16 cellular contexts compared by ENCODE assay signal in the genomic region with DNA sequence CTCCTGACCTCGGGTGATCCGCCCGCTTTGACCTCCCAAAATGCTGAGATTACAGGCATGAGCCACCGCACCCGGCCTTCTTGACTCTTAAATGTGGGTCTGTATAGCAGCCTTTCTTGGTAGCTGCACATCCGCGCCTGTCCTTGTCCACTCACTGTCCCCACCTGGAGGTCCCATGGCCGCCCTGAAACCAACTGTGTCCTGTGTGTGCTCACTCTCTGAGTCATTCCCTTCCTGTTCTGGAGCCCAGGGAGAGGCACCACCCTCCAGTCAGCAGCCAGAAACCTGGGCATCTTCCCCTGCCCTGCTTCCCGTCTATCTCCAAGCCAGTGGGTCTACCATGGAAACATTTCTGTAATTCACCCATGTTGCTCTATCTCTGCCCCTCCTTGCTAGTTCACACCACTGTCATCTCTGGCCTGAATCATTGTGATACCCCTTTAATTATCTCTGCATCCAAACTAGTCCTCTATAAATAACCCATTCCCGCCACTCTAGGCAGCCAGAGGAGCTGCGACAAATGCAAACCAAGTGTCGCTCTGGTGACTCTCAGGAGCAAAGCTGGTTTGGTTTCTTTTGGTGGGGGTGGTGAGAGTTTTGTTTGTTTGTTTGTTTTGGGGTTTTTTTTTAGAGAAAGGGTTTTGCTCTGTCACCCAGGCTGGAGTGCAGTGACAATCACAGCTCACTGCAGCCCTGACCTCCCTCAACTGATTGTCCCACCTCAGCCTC. TPM values are rescaled to one million over a fixed set of nuclear protein-coding genes. Genes with fewer than 3 reads are reported as not detected.
DNase-seq lines count a peak whose midpoint lies in the region; ATAC-seq and TF ChIP-seq lines count a peak whose summit lies in the region.
"Had no signal": no experiment of that assay in that cellular context is flagged by ENCODE, and none has a peak within 500 bp of the region (broad histone marks: within the 10 kb centered on the region; RNA-seq: fewer than 3 reads in every experiment).

No MANE protein-coding gene starts in this region.

- no peak overlapping the region for H2BK15ac ChIP-seq in IMR-90 (ENCODE audit: low read depth, low read length)
- H2BK15ac ChIP-seq in neuronal stem cell (ENCODE audit: low read length) = no peak overlapping the region

- no peaks in the 10 kb centered on the region for H3K27me3 Mint-ChIP-seq in stimulated activated naive B cell treated with anti-CD40 and anti-IgM and Interleukin-4, amounts not matched to agents 10 μg/mL and 1 μg/mL and 100 μg/mL, for 72 hours
- H3K27me3 Mint-ChIP-seq: activated CD4-positive, alpha-beta memory T cell treated with anti-CD3 and anti-CD28 coated beads for 36 hours had no signal

- H3K9me3 Mint-ChIP-seq in stimulated activated naive B cell treated with anti-CD40 and anti-IgM and Interleukin-4, amounts not matched to agents 10 μg/mL and 1 μg/mL and 100 μg/mL, for 72 hours = peaks cover 10 to 16% of the 10 kb centered on the region in 2 donors

- H3K23ac ChIP-seq in IMR-90 (ENCODE audit: low read depth, low read length) (no peak overlapping the region), neuronal stem cell (ENCODE audit: low read depth, low read length, poor library complexity) (peak overlapping the region; percentile 65)

- H3K36me3 ChIP-seq in IMR-90 (ENCODE audit: control insufficient read depth, insufficient read depth, low read length) = 0 out of 2 replicates have a peak, but pooled peaks cover 1% of the 10 kb centered on the region
- H3K36me3 ChIP-seq in duodenal mucosa (ENCODE audit: control insufficient read depth in 1 of 2, insufficient read depth in 2 of 2, low read length in 2 of 2) = no peaks in the 10 kb centered on the region
- no peaks in the 10 kb centered on the region for H3K36me3 ChIP-seq in neuronal stem cell (replicated peaks in 1 of 2; ENCODE audit: control insufficient read depth in 2 of 2, insufficient read depth in 2 of 2, low read length in 2 of 2)
- H3K36me3 ChIP-seq: esophagus squamous epithelium, pancreas had no signal

- H3K18ac ChIP-seq in IMR-90 (ENCODE audit: low read depth, low read length) (no peak overlapping the region), neuronal stem cell (ENCODE audit: low read length) (peak overlapping the region; percentile 27)

- no TSS peak for BruUV-seq in IMR-90 (replicated peaks; lab: Mats Ljungman, UMichigan)

- TF ChIP-seq POLR2A in IMR-90 (IDR thresholded peaks at IDR 0.05; ENCODE audit: low read depth, low read length) = no peak

- H2BK20ac ChIP-seq in IMR-90 (ENCODE audit: low read depth, low read length) = no peak overlapping the region

- POLR2A ChIA-PET in IMR-90 (lab: Charles Lee; ENCODE audit: unreplicated experiment) = no interaction called here

- CTCF ChIA-PET in IMR-90 (lab: Yijun Ruan, JAX) = no interaction called here

- H2AK9ac ChIP-seq in IMR-90 (replicated peaks; ENCODE audit: low read depth, low read length, poor library complexity) = no peak overlapping the region

- DNase-seq in EH (ENCODE audit: low read depth) = peak; percentile 33
- peak; percentile 12 for DNase-seq in IMR-90
- no peak for DNase-seq in neuronal stem cell (ENCODE audit: low spot score)
- DNase-seq in NCI-H82 treated with DMSO at 0.1 percent for 48 hours (lab: John Stamatoyannopoulos, UW; ENCODE audit: unreplicated experiment) = no peak
- no peak for DNase-seq in stimulated activated naive B cell treated with anti-CD40 and anti-IgM and Interleukin-4, amounts not matched to agents 10 μg/mL and 1 μg/mL and 100 μg/mL, for 72 hours
- DNase-seq in RPMI8226 = no peak
- DNase-seq: activated CD4-positive, alpha-beta memory T cell treated with anti-CD3 and anti-CD28 coated beads for 36 hours; anterior cingulate cortex; DMS 273 treated with DMSO at 0.1 percent for 48 hours; esophagus squamous epithelium; NCI-H2081; OCI-M1; pancreas; stimulated activated CD4-positive, alpha-beta T cell treated with anti-CD3 and anti-CD28 coated beads, Interleukin-12 subunit alpha, Interleukin-12 subunit beta, amount 100 ng/mL, for 4 hours had no signal

- no peak overlapping the region for H4K91ac ChIP-seq in IMR-90 (ENCODE audit: insufficient read depth, low read depth, low read length)
- no peak overlapping the region for H4K91ac ChIP-seq in neuronal stem cell (ENCODE audit: low read depth, low read length, poor library complexity)

- H2AFZ ChIP-seq in IMR-90 (replicated peaks; ENCODE audit: low read length, poor library complexity) = no peak overlapping the region
- H2AFZ ChIP-seq in neuronal stem cell (ENCODE audit: low read length) = no peak overlapping the region

- H3K27me3 ChIP-seq in IMR-90 (ENCODE audit: control insufficient read depth, insufficient read depth, low read length) (no peaks in the 10 kb centered on the region), duodenal mucosa (ENCODE audit: control insufficient read depth in 1 of 2, insufficient read depth in 2 of 2, low read length in 2 of 2) (no peaks in the 10 kb centered on the region), neuronal stem cell (ENCODE audit: control insufficient read depth in 3 of 3, insufficient read depth in 3 of 3, low read depth in 1 of 3, low read length in 3 of 3) (no peaks in the 10 kb centered on the region)
- H3K27me3 ChIP-seq: esophagus squamous epithelium, pancreas had no signal

- H2AK5ac ChIP-seq in IMR-90 (ENCODE audit: low read depth, low read length) (no peak overlapping the region), neuronal stem cell (ENCODE audit: low read depth, low read length) (peak overlapping the region; percentile 81)

- no peak overlapping the region for H3K9ac ChIP-seq in IMR-90 (ENCODE audit: low read depth, low read length)
- peak overlapping the region; percentile 73 to 80 for H3K9ac ChIP-seq in duodenal mucosa (ENCODE audit: low read depth in 1 of 2, low read length in 2 of 2)
- no peak overlapping the region for H3K9ac ChIP-seq in neuronal stem cell (ENCODE audit: low read depth, low read length, poor library complexity)

- peaks cover 2% of the 10 kb centered on the region for H3K9me3 ChIP-seq in IMR-90 (ENCODE audit: control insufficient read depth, insufficient read depth, low read length)
- H3K9me3 ChIP-seq in duodenal mucosa (ENCODE audit: control insufficient read depth in 1 of 2, low read length in 2 of 2) = peaks cover under 1 to 12% of the 10 kb centered on the region in 2 donors
- peaks cover 0 to 3% of the 10 kb centered on the region in 2 donors for H3K9me3 ChIP-seq in neuronal stem cell (replicated peaks in 1 of 2; ENCODE audit: control insufficient read depth in 2 of 2, insufficient read depth in 1 of 2, low read depth in 1 of 2, low read length in 2 of 2)
- H3K9me3 ChIP-seq: pancreas had no signal

- no peaks in the 10 kb centered on the region for H4K20me1 ChIP-seq in IMR-90 (ENCODE audit: insufficient read depth, low read length)

- H3K14ac ChIP-seq in IMR-90 (replicated peaks; ENCODE audit: low read depth, low read length) = 0 out of 2 replicates have a peak overlapping the region, but pooled peaks have one; percentile 22
- peak overlapping the region; percentile 17 for H3K14ac ChIP-seq in neuronal stem cell (ENCODE audit: low read length)

- no peak overlapping the region for H3K4me2 ChIP-seq in IMR-90 (ENCODE audit: low read depth, low read length)
- H3K4me2 ChIP-seq in neuronal stem cell (ENCODE audit: insufficient read depth, low read length, poor library complexity, severe bottlenecking) = no peak overlapping the region

- H3K27ac ChIP-seq in IMR-90 (ENCODE audit: insufficient read depth, low read length) (no peak overlapping the region), duodenal mucosa (ENCODE audit: low read depth, low read length) (peak overlapping the region; percentile 93), neuronal stem cell (replicated peaks; ENCODE audit: low read length) (no peak overlapping the region)

- 80% methylated on average over 7 of the region's 12 CpGs; no CpG with 5 or more reads in 1 of the 2 experiments for WGBS in IMR-90 (ENCODE audit: extremely low coverage in 2 of 2, insufficient read length in 1 of 2), 2 experiments
- no CpG with 5 or more reads among the region's 12 CpGs for WGBS in neuronal stem cell (ENCODE audit: extremely low coverage in 2 of 2, insufficient read length in 2 of 2, insufficient replicate concordance in 1 of 2), 2 donors

- peaks cover 7 to 15% of the 10 kb centered on the region in 2 donors for H3K36me3 Mint-ChIP-seq in stimulated activated naive B cell treated with anti-CD40 and anti-IgM and Interleukin-4, amounts not matched to agents 10 μg/mL and 1 μg/mL and 100 μg/mL, for 72 hours

- H2BK5ac ChIP-seq in IMR-90 (ENCODE audit: low read depth, low read length, poor library complexity, severe bottlenecking) (no peak overlapping the region), neuronal stem cell (ENCODE audit: low read length) (no peak overlapping the region)

- H3K9me1 ChIP-seq in IMR-90 (ENCODE audit: insufficient read depth, low read length) = no peaks in the 10 kb centered on the region

- no peak for ATAC-seq in IMR-90 (ENCODE audit: low read depth)
- ATAC-seq in GM21526 (IDR thresholded peaks at IDR 0.05; ENCODE audit: low FRiP score, unreplicated experiment) = no peak
- no peak for ATAC-seq in stimulated activated naive B cell treated with anti-CD40 and anti-IgM and Interleukin-4, amounts not matched to agents 10 μg/mL and 1 μg/mL and 100 μg/mL, for 72 hours (replicated peaks)

- no peaks in the 10 kb centered on the region for H3K4me1 ChIP-seq in IMR-90 (ENCODE audit: control insufficient read depth, insufficient read depth, low read length)
- H3K4me1 ChIP-seq in duodenal mucosa (ENCODE audit: control insufficient read depth in 1 of 2, insufficient read depth in 2 of 2, low read length in 2 of 2) = peaks cover 34 to 36% of the 10 kb centered on the region in 2 donors
- H3K4me1 ChIP-seq in neuronal stem cell (ENCODE audit: control insufficient read depth in 2 of 2, insufficient read depth in 1 of 2, low read depth in 1 of 2, low read length in 2 of 2) = peaks cover 0 to 6% of the 10 kb centered on the region in 2 donors

- H3K4me3 Mint-ChIP-seq in stimulated activated naive B cell treated with anti-CD40 and anti-IgM and Interleukin-4, amounts not matched to agents 10 μg/mL and 1 μg/mL and 100 μg/mL, for 72 hours = no peak overlapping the region
- H3K4me3 Mint-ChIP-seq: activated CD4-positive, alpha-beta memory T cell treated with anti-CD3 and anti-CD28 coated beads for 36 hours had no signal

- H3K56ac ChIP-seq in IMR-90 (ENCODE audit: extremely low read depth, insufficient read depth, low read length) = no peak overlapping the region

- H3K4ac ChIP-seq in IMR-90 (ENCODE audit: low read depth, low read length) (no peak overlapping the region; the same call in 1 of the 2 replicates), neuronal stem cell (ENCODE audit: low read length) (no peak overlapping the region)

- no peak for TF ChIP-seq CTCF in IMR-90 (conservative IDR thresholded peaks at IDR 0.05; ENCODE audit: low read depth, low read length)

- H3K4me3 ChIP-seq in IMR-90 (ENCODE audit: insufficient read depth, low read depth, low read length) = no peak overlapping the region
- no peak overlapping the region for H3K4me3 ChIP-seq in duodenal mucosa (ENCODE audit: low read depth in 1 of 2, low read length in 2 of 2)
- H3K4me3 ChIP-seq in neuronal stem cell (ENCODE audit: low read length in 2 of 2) = no peak overlapping the region

- dilution Hi-C loops in IMR-90 (cut with HindIII; ENCODE audit: low sequenced_read_pairs, unreplicated experiment) = no loop called here

- H3K4me1 Mint-ChIP-seq in stimulated activated naive B cell treated with anti-CD40 and anti-IgM and Interleukin-4, amounts not matched to agents 10 μg/mL and 1 μg/mL and 100 μg/mL, for 72 hours = peaks cover 0 to 7% of the 10 kb centered on the region in 2 donors

- no peak overlapping the region for H4K8ac ChIP-seq in IMR-90 (ENCODE audit: low read depth in 2 of 2, low read length in 2 of 2)
- no peak overlapping the region for H4K8ac ChIP-seq in neuronal stem cell (ENCODE audit: low read depth, low read length)

- no peak overlapping the region for H3K27ac Mint-ChIP-seq in stimulated activated naive B cell treated with anti-CD40 and anti-IgM and Interleukin-4, amounts not matched to agents 10 μg/mL and 1 μg/mL and 100 μg/mL, for 72 hours
- H3K27ac Mint-ChIP-seq: activated CD4-positive, alpha-beta memory T cell treated with anti-CD3 and anti-CD28 coated beads for 36 hours had no signal

- no peak overlapping the region for H2BK120ac ChIP-seq in IMR-90 (ENCODE audit: low read depth, low read length)
- H2BK120ac ChIP-seq in neuronal stem cell (ENCODE audit: low read depth, low read length) = no peak overlapping the region

- intact Hi-C loops in IMR-90 (cut with micrococcal nuclease) = no loop called here

- H4K5ac ChIP-seq in IMR-90 (ENCODE audit: low read depth, low read length) = no peak overlapping the region

- TF ChIP-seq RAD21 in IMR-90 (IDR thresholded peaks at IDR 0.05; ENCODE audit: low read length) = no peak

- in situ Hi-C loops in IMR-90 (cut with MboI; ENCODE audit: low sequenced_read_pairs) = no loop called here

- H3K79me1 ChIP-seq in IMR-90 (ENCODE audit: low read depth in 1 of 2, low read length in 2 of 2) (no peaks in the 10 kb centered on the region), neuronal stem cell (ENCODE audit: low read depth, low read length) (no peaks in the 10 kb centered on the region)

- no peak overlapping the region for H2BK12ac ChIP-seq in neuronal stem cell (ENCODE audit: low read length)

RNA-seq across cellular contexts. Expression of a gene that starts 28.7 kb away (rescaled TPM):
- total RNA-seq in IMR-90 (2012; rRNA removed) = 43.3 and 45.2 TPM in 2 replicates
- polyA plus RNA-seq in IMR-90 (2012; rRNA removed) = 40.8 and 45.6 TPM in 2 replicates
- 21.2 and 29.0 TPM in 2 replicates for polyA plus RNA-seq in IMR-90 (2012; cell fraction: cytosol; rRNA removed)
- polyA plus RNA-seq in IMR-90 (2012; cell fraction: nucleus; rRNA removed; ENCODE audit: low replicate concordance) = 45.7 and 64.6 TPM in 2 replicates
- 1.8 TPM for polyA plus RNA-seq in neuronal stem cell (2013, experiment 1 of 2)
- 1.9 TPM for polyA plus RNA-seq in neuronal stem cell (2013, experiment 2 of 2)

Comparison
In these comparisons a context has a peak if more than half of its experiments do, and no peak if none do; other contexts are left out.
1. DNase-seq: peak in EH (single experiment) and IMR-90 (single experiment); none in neuronal stem cell (single experiment), NCI-H82 treated with DMSO at 0.1 percent for 48 hours (single experiment), stimulated activated naive B cell treated with anti-CD40 and anti-IgM and Interleukin-4, amounts not matched to agents 10 μg/mL and 1 μg/mL and 100 μg/mL, for 72 hours (single experiment) and RPMI8226 (single experiment).
2. H3K9ac ChIP-seq: peak in duodenal mucosa (2 of 2); none in IMR-90 (single experiment) and neuronal stem cell (single experiment).